Comparison of ENCODE assay signal across 8 cellular contexts in genomic region chr1:208243851-208244583, GRCh38. TPM values are rescaled to one million over a fixed set of nuclear protein-coding genes. Genes with fewer than 3 reads are reported as not detected.
DNase-seq lines count a peak whose midpoint lies in the region; ATAC-seq and TF ChIP-seq lines count a peak whose summit lies in the region.

Gene PLXNA2, minus strand, starts transcription at chr1:208244384. Its CDS starts 26,462 bp downstream, at chr1:208217922.

- H3K27me3 Mint-ChIP-seq in activated T-cell treated with anti-CD3 and anti-CD28 coated beads, Interleukin-2, amount 50 U/mL, for 4 hours (ENCODE audit: low read depth), result peaks cover 23% of the 10 kb centered on the region

- no peaks in the 10 kb centered on the region for H3K9me3 Mint-ChIP-seq in activated T-cell treated with anti-CD3 and anti-CD28 coated beads, Interleukin-2, amount 50 U/mL, for 4 hours

- H3K4me3 ChIP-seq in GM06990 (replicated peaks; ENCODE audit: low read depth, low read length) (peak within 1 kb of the TSS; percentile 68), OCI-LY3 (ENCODE audit: low read length) (peak within 1 kb of the TSS; percentile 84), esophagus (ENCODE audit: low read depth in 1 of 2, low read length in 2 of 2) (peak within 1 kb of the TSS; percentile 79 to 84)

- H3K4me1 ChIP-seq in OCI-LY3 (ENCODE audit: low read length) (peaks cover 49% of the 10 kb centered on the region), esophagus (ENCODE audit: control insufficient read depth in 2 of 2, insufficient read depth in 2 of 2, low read length in 1 of 2) (peaks cover 2 to 12% of the 10 kb centered on the region in 2 donors)

- ATAC-seq in activated T-cell treated with anti-CD3 and anti-CD28 coated beads, Interleukin-2, amount 50 U/mL, for 4 hours, result peak; percentile 67 to 73
- ATAC-seq in HG03196 (IDR thresholded peaks at IDR 0.05; ENCODE audit: unreplicated experiment), result no peak

- H3K36me3 ChIP-seq in GM06990 (ENCODE audit: control insufficient read depth, insufficient read depth, low read length) (no peaks in the 10 kb centered on the region), OCI-LY3 (replicated peaks; ENCODE audit: low read depth, low read length) (peaks cover 3% of the 10 kb centered on the region), esophagus (ENCODE audit: control insufficient read depth in 2 of 2, insufficient read depth in 2 of 2, low read length in 1 of 2) (no peaks in the 10 kb centered on the region)

- H3K4me2 ChIP-seq in OCI-LY3 (ENCODE audit: low read length), result peak within 1 kb of the TSS; percentile 88

- 1% methylated on average over 56 to 84 of the region's 84 CpGs for WGBS in esophagus, 2 donors

- H3K9ac ChIP-seq in OCI-LY3 (ENCODE audit: low read length), result peak within 1 kb of the TSS; percentile 87

- H2AFZ ChIP-seq in OCI-LY3 (ENCODE audit: low read depth, low read length), result peak within 1 kb of the TSS; percentile 60

- DNase-seq in GM06990 (ENCODE audit: extremely low read depth, insufficient read length), result peak; percentile 76
- peak in 59 of 76 experiments; percentile 4 to 80 (median 54) for DNase-seq in HUDEP-2 (lab: John Stamatoyannopoulos, UW; ENCODE audit: unreplicated experiment in 76 of 76)
- peak; percentile 51 for DNase-seq in activated T-cell treated with anti-CD3 and anti-CD28 coated beads, Interleukin-2, amount 50 U/mL, for 4 hours
- peak; percentile 86 for DNase-seq in mucosa of gallbladder (ENCODE audit: low spot score)
- peak; percentile 16 to 34 for DNase-seq in stimulated activated CD8-positive, alpha-beta memory T cell treated with anti-CD3 and anti-CD28 coated beads, Interleukin-7, amount 100 ng/mL, for 48 hours (ENCODE audit: extremely low read depth in 1 of 2, low read depth in 1 of 2)

- no peaks in the 10 kb centered on the region for H3K9me3 ChIP-seq in OCI-LY3 (ENCODE audit: insufficient read depth, low read length)
- H3K9me3 ChIP-seq in esophagus (ENCODE audit: control insufficient read depth in 2 of 2, insufficient read depth in 1 of 2, low read depth in 1 of 2, low read length in 1 of 2), result no peaks in the 10 kb centered on the region

- H3K36me3 Mint-ChIP-seq in activated T-cell treated with anti-CD3 and anti-CD28 coated beads, Interleukin-2, amount 50 U/mL, for 4 hours (ENCODE audit: insufficient read depth), result no peaks in the 10 kb centered on the region

- H3K27ac ChIP-seq in OCI-LY3 (ENCODE audit: low read length) (peak within 1 kb of the TSS; percentile 33), esophagus (ENCODE audit: low read depth in 2 of 2, low read length in 1 of 2) (peak within 1 kb of the TSS; percentile 86 to 95)

- peaks cover 48% of the 10 kb centered on the region for H3K79me2 ChIP-seq in OCI-LY3 (ENCODE audit: low read length)

- peaks cover 11% of the 10 kb centered on the region for H3K4me1 Mint-ChIP-seq in activated T-cell treated with anti-CD3 and anti-CD28 coated beads, Interleukin-2, amount 50 U/mL, for 4 hours (ENCODE audit: low read depth)

- TF ChIP-seq CTCF in GM06990 (IDR thresholded peaks at IDR 0.05; ENCODE audit: insufficient read depth, low read length, poor library complexity, severe bottlenecking) (no peak), OCI-LY3 (IDR thresholded peaks at IDR 0.05; ENCODE audit: low read depth, low read length) (no peak)

- peaks cover 2% of the 10 kb centered on the region for H3K27me3 ChIP-seq in GM06990 (replicated peaks; ENCODE audit: control insufficient read depth, insufficient read depth, low read length)
- H3K27me3 ChIP-seq in OCI-LY3 (ENCODE audit: low read depth, low read length), result peaks cover 12% of the 10 kb centered on the region
- no peaks in the 10 kb centered on the region for H3K27me3 ChIP-seq in esophagus (ENCODE audit: control insufficient read depth in 1 of 2, insufficient read depth in 2 of 2, low read length in 2 of 2)

- peak within 1 kb of the TSS; percentile 82 for H3K4me3 Mint-ChIP-seq in activated T-cell treated with anti-CD3 and anti-CD28 coated beads, Interleukin-2, amount 50 U/mL, for 4 hours

- H4K20me1 ChIP-seq in OCI-LY3 (ENCODE audit: insufficient read depth, low read length), result peaks cover 5% of the 10 kb centered on the region

RNA-seq across cellular contexts. Expression of gene PLXNA2, which starts in this region (rescaled TPM):
- under 1 TPM; 0.15 to 0.71 (median 0.35) TPM for total RNA-seq in activated T-cell treated with anti-CD3 and anti-CD28 coated beads, Interleukin-2, amount 50 U/mL, for 4 hours
- polyA plus RNA-seq in esophagus, result 10 to 100 TPM; 12.6 to 25.5 TPM
- 37.4 TPM for total RNA-seq in mucosa of gallbladder

Comparison
In these comparisons a context has a peak if more than half of its experiments do, and no peak if none do; other contexts are left out.
1. RNA of gene PLXNA2 (total RNA-seq): 37.4 TPM in mucosa of gallbladder (single experiment); 0.15 to 0.71 TPM in activated T-cell treated with anti-CD3 and anti-CD28 coated beads, Interleukin-2, amount 50 U/mL, for 4 hours; every median in the first group is over 10 times any median in the second.
2. Peak in DNase-seq and ATAC-seq in activated T-cell treated with anti-CD3 and anti-CD28 coated beads, Interleukin-2, amount 50 U/mL, for 4 hours; RNA of the gene not detected or under 1 TPM.
3. DNase-seq: peak in every context shown above with its lines; median percentile 86 in mucosa of gallbladder; 76 in GM06990; 54 in HUDEP-2; 51 in activated T-cell treated with anti-CD3 and anti-CD28 coated beads, Interleukin-2, amount 50 U/mL, for 4 hours; 25 in stimulated activated CD8-positive, alpha-beta memory T cell treated with anti-CD3 and anti-CD28 coated beads, Interleukin-7, amount 100 ng/mL, for 48 hours.
4. Peak in every context shown above with its lines, with median percentiles within 50 percentile points of each other: H3K4me3 ChIP-seq.